ENCODE assay signal across 26 cellular contexts in the genomic region with DNA sequence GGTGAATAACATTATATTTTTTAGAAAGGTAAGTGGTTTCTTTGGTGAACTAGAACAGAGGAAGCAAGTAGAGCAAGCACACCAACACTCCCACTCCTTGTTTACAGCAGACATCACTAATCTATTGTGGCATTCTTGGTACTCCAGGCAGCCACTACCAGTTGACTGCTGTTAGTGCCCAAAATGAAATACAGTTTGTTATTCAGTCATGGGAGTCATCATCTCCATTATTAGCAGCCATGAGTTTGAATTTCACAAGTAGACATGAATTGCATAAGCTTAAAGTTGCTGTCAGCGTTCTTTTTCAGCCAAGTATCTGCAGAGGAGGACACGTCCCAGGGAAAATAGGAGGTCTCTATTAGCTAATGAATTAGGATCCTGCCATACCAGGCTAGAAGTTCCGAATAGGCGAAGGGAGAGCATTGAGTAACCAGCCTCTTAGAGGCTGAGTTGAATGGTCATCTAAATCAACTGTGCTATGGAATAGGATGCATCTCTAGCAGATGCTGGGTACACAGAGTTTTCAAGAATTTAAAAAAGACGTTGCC.
"Had no signal": no experiment of that assay in that cellular context is flagged by ENCODE, and none has a peak within 500 bp of the region (broad histone marks: within the 10 kb centered on the region; RNA-seq: fewer than 3 reads in every experiment).

No MANE protein-coding gene starts in this region.

- FAIRE-seq: astrocyte, TTC549 had no signal

- H3K4me1 Mint-ChIP-seq: immature natural killer cell; stimulated activated naive B cell treated with anti-CD40 and anti-IgM and Interleukin-4, amounts not matched to agents 10 μg/mL and 1 μg/mL and 100 μg/mL, for 72 hours had no signal

- H3K4me3 Mint-ChIP-seq: activated T-cell treated with anti-CD3 and anti-CD28 coated beads, Interleukin-2, amount 50 U/mL, for 4 hours; central memory CD8-positive, alpha-beta T cell; immature natural killer cell; neural crest cell; stimulated activated naive B cell treated with anti-CD40 and anti-IgM and Interleukin-4, amounts not matched to agents 10 μg/mL and 1 μg/mL and 100 μg/mL, for 72 hours had no signal

- DNase-seq: activated CD4-positive, alpha-beta T cell treated with anti-CD3 and anti-CD28 coated beads, Interleukin-2, amount 50 U/mL, for 48 hours; activated CD4-positive, CD25-positive, alpha-beta regulatory T cell treated with anti-CD3 and anti-CD28 coated beads, Interleukin-2, amount 50 U/mL, for 72 hours; activated CD8-positive, alpha-beta memory T cell treated with anti-CD3 and anti-CD28 coated beads, Interleukin-2, amount 50 U/mL, for 48 hours; activated effector memory CD4-positive, alpha-beta T cell treated with Interleukin-2 at 50 U/mL for 16 hours; activated naive CD4-positive, alpha-beta T cell treated with anti-CD3 and anti-CD28 coated beads, Interleukin-2, amount 50 U/mL, for 16 hours; activated T-cell treated with anti-CD3 and anti-CD28 coated beads, Interleukin-2, amount 50 U/mL, for 4 hours; adrenal gland; colonic mucosa; dorsolateral prefrontal cortex; esophagus squamous epithelium; foreskin fibroblast; immature natural killer cell; left lung; naive thymus-derived CD4-positive, alpha-beta T cell; occipital lobe; SK-N-SH; stimulated activated CD4-positive, alpha-beta T cell treated with anti-CD3 and anti-CD28 coated beads, Interleukin-2, amount 100 ng/mL, for 48 hours; stimulated activated CD8-positive, alpha-beta memory T cell treated with anti-CD3 and anti-CD28 coated beads, Interleukin-4, amount 100 ng/mL, for 48 hours; stimulated activated naive B cell treated with anti-CD40 and anti-IgM and Interleukin-4, amounts not matched to agents 10 μg/mL and 1 μg/mL and 100 μg/mL, for 72 hours; trophoblast cell; WERI-Rb-1 had no signal

- H3K36me3 Mint-ChIP-seq: stimulated activated naive B cell treated with anti-CD40 and anti-IgM and Interleukin-4, amounts not matched to agents 10 μg/mL and 1 μg/mL and 100 μg/mL, for 72 hours had no signal

- ATAC-seq: activated T-cell treated with anti-CD3 and anti-CD28 coated beads, Interleukin-2, amount 50 U/mL, for 4 hours; left lung; naive thymus-derived CD4-positive, alpha-beta T cell; stimulated activated naive B cell treated with anti-CD40 and anti-IgM and Interleukin-4, amounts not matched to agents 10 μg/mL and 1 μg/mL and 100 μg/mL, for 72 hours had no signal

- H3K4me1 ChIP-seq: adrenal gland, colonic mucosa, esophagus squamous epithelium, left lung had no signal

- H3K27me3 ChIP-seq: adrenal gland, colonic mucosa, dorsolateral prefrontal cortex, esophagus squamous epithelium, hepatocyte, left lung had no signal

- H3K4me3 ChIP-seq: adrenal gland, colonic mucosa, dorsolateral prefrontal cortex, esophagus squamous epithelium, hepatocyte, left lung had no signal

- H3K79me2 ChIP-seq: hepatocyte had no signal

- H3K9ac ChIP-seq: SK-N-SH had no signal

- H3K27ac ChIP-seq: adrenal gland, colonic mucosa, dorsolateral prefrontal cortex, esophagus squamous epithelium, hepatocyte, left lung, WERI-Rb-1 had no signal

- H3K4me2 ChIP-seq: hepatocyte, SK-N-SH had no signal

- H3K36me3 ChIP-seq: adrenal gland, colonic mucosa, esophagus squamous epithelium, left lung, WERI-Rb-1 had no signal

- H2AFZ ChIP-seq: hepatocyte had no signal

- H3K27me3 Mint-ChIP-seq: central memory CD8-positive, alpha-beta T cell; naive thymus-derived CD4-positive, alpha-beta T cell had no signal

- H3K27ac Mint-ChIP-seq: immature natural killer cell; stimulated activated naive B cell treated with anti-CD40 and anti-IgM and Interleukin-4, amounts not matched to agents 10 μg/mL and 1 μg/mL and 100 μg/mL, for 72 hours had no signal

- H3K9me3 ChIP-seq: colonic mucosa, SK-N-SH had no signal
